1 cellular context compared by ENCODE assay signal in genomic region chr17:218711-219110, GRCh38.
TF ChIP-seq lines count a peak whose summit lies in the region.

No MANE protein-coding gene starts in this region.

TF ChIP-seq in HepG2, 621 proteins besides CTCF, POLR2A, EP300 and RAD21 (continued from another document):
- TF ChIP-seq, protein P1, sequence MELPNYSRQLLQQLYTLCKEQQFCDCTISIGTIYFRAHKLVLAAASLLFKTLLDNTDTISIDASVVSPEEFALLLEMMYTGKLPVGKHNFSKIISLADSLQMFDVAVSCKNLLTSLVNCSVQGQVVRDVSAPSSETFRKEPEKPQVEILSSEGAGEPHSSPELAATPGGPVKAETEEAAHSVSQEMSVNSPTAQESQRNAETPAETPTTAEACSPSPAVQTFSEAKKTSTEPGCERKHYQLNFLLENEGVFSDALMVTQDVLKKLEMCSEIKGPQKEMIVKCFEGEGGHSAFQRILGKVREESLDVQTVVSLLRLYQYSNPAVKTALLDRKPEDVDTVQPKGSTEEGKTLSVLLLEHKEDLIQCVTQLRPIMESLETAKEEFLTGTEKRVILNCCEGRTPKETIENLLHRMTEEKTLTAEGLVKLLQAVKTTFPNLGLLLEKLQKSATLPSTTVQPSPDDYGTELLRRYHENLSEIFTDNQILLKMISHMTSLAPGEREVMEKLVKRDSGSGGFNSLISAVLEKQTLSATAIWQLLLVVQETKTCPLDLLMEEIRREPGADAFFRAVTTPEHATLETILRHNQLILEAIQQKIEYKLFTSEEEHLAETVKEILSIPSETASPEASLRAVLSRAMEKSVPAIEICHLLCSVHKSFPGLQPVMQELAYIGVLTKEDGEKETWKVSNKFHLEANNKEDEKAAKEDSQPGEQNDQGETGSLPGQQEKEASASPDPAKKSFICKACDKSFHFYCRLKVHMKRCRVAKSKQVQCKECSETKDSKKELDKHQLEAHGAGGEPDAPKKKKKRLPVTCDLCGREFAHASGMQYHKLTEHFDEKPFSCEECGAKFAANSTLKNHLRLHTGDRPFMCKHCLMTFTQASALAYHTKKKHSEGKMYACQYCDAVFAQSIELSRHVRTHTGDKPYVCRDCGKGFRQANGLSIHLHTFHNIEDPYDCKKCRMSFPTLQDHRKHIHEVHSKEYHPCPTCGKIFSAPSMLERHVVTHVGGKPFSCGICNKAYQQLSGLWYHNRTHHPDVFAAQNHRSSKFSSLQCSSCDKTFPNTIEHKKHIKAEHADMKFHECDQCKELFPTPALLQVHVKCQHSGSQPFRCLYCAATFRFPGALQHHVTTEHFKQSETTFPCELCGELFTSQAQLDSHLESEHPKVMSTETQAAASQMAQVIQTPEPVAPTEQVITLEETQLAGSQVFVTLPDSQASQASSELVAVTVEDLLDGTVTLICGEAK (IDR thresholded peaks at IDR 0.05), result no peak
- TF ChIP-seq, protein P1 (CRISPR knock-in tag; IDR thresholded peaks at IDR 0.05), result no peak
- TF ChIP-seq CREB3 (CRISPR knock-in tag; IDR thresholded peaks at IDR 0.05) (no peak), SIX1 (CRISPR knock-in tag; IDR thresholded peaks at IDR 0.05; ENCODE audit: borderline replicate concordance) (no peak), FOXM1 (CRISPR knock-in tag; IDR thresholded peaks at IDR 0.05) (no peak), KMT2B (CRISPR knock-in tag; IDR thresholded peaks at IDR 0.05) (no peak), MEF2D (CRISPR knock-in tag; IDR thresholded peaks at IDR 0.05) (no peak), KDM2A (CRISPR knock-in tag; IDR thresholded peaks at IDR 0.05; ENCODE audit: borderline replicate concordance, low read depth) (no peak), HINFP (CRISPR knock-in tag; IDR thresholded peaks at IDR 0.05; ENCODE audit: low read depth) (no peak), IRF9 (CRISPR knock-in tag; IDR thresholded peaks at IDR 0.05; ENCODE audit: borderline replicate concordance) (no peak)
- TF ChIP-seq, protein P2, sequence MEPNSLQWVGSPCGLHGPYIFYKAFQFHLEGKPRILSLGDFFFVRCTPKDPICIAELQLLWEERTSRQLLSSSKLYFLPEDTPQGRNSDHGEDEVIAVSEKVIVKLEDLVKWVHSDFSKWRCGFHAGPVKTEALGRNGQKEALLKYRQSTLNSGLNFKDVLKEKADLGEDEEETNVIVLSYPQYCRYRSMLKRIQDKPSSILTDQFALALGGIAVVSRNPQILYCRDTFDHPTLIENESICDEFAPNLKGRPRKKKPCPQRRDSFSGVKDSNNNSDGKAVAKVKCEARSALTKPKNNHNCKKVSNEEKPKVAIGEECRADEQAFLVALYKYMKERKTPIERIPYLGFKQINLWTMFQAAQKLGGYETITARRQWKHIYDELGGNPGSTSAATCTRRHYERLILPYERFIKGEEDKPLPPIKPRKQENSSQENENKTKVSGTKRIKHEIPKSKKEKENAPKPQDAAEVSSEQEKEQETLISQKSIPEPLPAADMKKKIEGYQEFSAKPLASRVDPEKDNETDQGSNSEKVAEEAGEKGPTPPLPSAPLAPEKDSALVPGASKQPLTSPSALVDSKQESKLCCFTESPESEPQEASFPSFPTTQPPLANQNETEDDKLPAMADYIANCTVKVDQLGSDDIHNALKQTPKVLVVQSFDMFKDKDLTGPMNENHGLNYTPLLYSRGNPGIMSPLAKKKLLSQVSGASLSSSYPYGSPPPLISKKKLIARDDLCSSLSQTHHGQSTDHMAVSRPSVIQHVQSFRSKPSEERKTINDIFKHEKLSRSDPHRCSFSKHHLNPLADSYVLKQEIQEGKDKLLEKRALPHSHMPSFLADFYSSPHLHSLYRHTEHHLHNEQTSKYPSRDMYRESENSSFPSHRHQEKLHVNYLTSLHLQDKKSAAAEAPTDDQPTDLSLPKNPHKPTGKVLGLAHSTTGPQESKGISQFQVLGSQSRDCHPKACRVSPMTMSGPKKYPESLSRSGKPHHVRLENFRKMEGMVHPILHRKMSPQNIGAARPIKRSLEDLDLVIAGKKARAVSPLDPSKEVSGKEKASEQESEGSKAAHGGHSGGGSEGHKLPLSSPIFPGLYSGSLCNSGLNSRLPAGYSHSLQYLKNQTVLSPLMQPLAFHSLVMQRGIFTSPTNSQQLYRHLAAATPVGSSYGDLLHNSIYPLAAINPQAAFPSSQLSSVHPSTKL (CRISPR knock-in tag; IDR thresholded peaks at IDR 0.05), result no peak
- TF ChIP-seq, protein P3, sequence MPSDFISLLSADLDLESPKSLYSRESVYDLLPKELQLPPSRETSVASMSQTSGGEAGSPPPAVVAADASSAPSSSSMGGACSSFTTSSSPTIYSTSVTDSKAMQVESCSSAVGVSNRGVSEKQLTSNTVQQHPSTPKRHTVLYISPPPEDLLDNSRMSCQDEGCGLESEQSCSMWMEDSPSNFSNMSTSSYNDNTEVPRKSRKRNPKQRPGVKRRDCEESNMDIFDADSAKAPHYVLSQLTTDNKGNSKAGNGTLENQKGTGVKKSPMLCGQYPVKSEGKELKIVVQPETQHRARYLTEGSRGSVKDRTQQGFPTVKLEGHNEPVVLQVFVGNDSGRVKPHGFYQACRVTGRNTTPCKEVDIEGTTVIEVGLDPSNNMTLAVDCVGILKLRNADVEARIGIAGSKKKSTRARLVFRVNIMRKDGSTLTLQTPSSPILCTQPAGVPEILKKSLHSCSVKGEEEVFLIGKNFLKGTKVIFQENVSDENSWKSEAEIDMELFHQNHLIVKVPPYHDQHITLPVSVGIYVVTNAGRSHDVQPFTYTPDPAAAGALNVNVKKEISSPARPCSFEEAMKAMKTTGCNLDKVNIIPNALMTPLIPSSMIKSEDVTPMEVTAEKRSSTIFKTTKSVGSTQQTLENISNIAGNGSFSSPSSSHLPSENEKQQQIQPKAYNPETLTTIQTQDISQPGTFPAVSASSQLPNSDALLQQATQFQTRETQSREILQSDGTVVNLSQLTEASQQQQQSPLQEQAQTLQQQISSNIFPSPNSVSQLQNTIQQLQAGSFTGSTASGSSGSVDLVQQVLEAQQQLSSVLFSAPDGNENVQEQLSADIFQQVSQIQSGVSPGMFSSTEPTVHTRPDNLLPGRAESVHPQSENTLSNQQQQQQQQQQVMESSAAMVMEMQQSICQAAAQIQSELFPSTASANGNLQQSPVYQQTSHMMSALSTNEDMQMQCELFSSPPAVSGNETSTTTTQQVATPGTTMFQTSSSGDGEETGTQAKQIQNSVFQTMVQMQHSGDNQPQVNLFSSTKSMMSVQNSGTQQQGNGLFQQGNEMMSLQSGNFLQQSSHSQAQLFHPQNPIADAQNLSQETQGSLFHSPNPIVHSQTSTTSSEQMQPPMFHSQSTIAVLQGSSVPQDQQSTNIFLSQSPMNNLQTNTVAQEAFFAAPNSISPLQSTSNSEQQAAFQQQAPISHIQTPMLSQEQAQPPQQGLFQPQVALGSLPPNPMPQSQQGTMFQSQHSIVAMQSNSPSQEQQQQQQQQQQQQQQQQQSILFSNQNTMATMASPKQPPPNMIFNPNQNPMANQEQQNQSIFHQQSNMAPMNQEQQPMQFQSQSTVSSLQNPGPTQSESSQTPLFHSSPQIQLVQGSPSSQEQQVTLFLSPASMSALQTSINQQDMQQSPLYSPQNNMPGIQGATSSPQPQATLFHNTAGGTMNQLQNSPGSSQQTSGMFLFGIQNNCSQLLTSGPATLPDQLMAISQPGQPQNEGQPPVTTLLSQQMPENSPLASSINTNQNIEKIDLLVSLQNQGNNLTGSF (CRISPR knock-in tag; IDR thresholded peaks at IDR 0.05), result no peak
